20 cellular contexts compared by ENCODE assay signal in genomic region chr3:192597511-192597910, GRCh38.
DNase-seq lines count a peak whose midpoint lies in the region; ATAC-seq lines count a peak whose summit lies in the region.
"Had no signal": no experiment of that assay in that cellular context is flagged by ENCODE, and none has a peak within 500 bp of the region (broad histone marks: within the 10 kb centered on the region; RNA-seq: fewer than 3 reads in every experiment).

No MANE protein-coding gene starts in this region.

- H4K5ac ChIP-seq in mesendoderm (ENCODE audit: low read length): no peak overlapping the region

- no peak overlapping the region for H3K4me3 ChIP-seq in mesendoderm (ENCODE audit: low read length)
- H3K4me3 ChIP-seq: A549, pancreas, upper lobe of left lung had no signal

- H3K4me2 ChIP-seq in mesendoderm (ENCODE audit: low read length): no peak overlapping the region
- H3K4me2 ChIP-seq: A549 had no signal

- no peak overlapping the region for H2BK15ac ChIP-seq in mesendoderm (replicated peaks; ENCODE audit: low read depth)

- no peak overlapping the region for H4K8ac ChIP-seq in mesendoderm (ENCODE audit: low read depth, low read length)

- no peak overlapping the region for H3K56ac ChIP-seq in mesendoderm (ENCODE audit: low read length)

- no peaks in the 10 kb centered on the region for H3K4me1 ChIP-seq in mesendoderm (ENCODE audit: control insufficient read depth, low read depth, low read length)
- H3K4me1 ChIP-seq: A549, pancreas, upper lobe of left lung had no signal

- DNase-seq in Right ventricle myocardium inferior (ENCODE audit: missing footprints): no peak
- DNase-seq in cardiac septum (ENCODE audit: low spot score): no peak
- peak; percentile 1 for DNase-seq in epithelial cell of prostate (ENCODE audit: low read depth, low spot score)
- peak; percentile 28 for DNase-seq in mesendoderm
- DNase-seq in COR-L47 (lab: John Stamatoyannopoulos, UW): no peak
- DNase-seq: activated B cell treated with CpG ODN at 0.5 μM for 24 hours, aorta, DMS79 treated with DMSO at 0.1 percent for 48 hours, head of caudate nucleus, IMR-90, NCI-H1092 treated with DMSO at 0.1 percent for 48 hours, NCI-H187 treated with DMSO at 0.1 percent for 48 hours, NCI-H226, pancreas, T-helper 9 cell had no signal

- H3K36me3 ChIP-seq in mesendoderm (ENCODE audit: control insufficient read depth, insufficient read depth, low read length): no peaks in the 10 kb centered on the region
- H3K36me3 ChIP-seq: pancreas, upper lobe of left lung had no signal

- H3K23ac ChIP-seq in mesendoderm (ENCODE audit: low read length): no peak overlapping the region

- no CpG with 5 or more reads among the region's 2 CpGs for WGBS in mesendoderm (ENCODE audit: extremely low coverage, insufficient coverage, low lambda C conversion rate)

- no peaks in the 10 kb centered on the region for H3K27me3 ChIP-seq in mesendoderm (ENCODE audit: insufficient read depth, low read length, poor library complexity)
- H3K27me3 ChIP-seq: pancreas, upper lobe of left lung had no signal

- intact Hi-C loops in Right ventricle myocardium inferior (cut with DNase I): no loop called here
- intact Hi-C loops in cardiac septum (cut with DNase I): no loop called here

- no peak overlapping the region for H2AK5ac ChIP-seq in mesendoderm (ENCODE audit: low read length)

- no peak overlapping the region for H3K9ac ChIP-seq in mesendoderm (ENCODE audit: low read length)

- H2BK120ac ChIP-seq in mesendoderm (ENCODE audit: low read depth, low read length): no peak overlapping the region

- no peak overlapping the region for H3K18ac ChIP-seq in mesendoderm (ENCODE audit: low read length)

- no peak overlapping the region for H2BK5ac ChIP-seq in mesendoderm (ENCODE audit: low read length)

- H3K4ac ChIP-seq in mesendoderm (ENCODE audit: low read depth, low read length): no peak overlapping the region

- no peaks in the 10 kb centered on the region for H3K79me1 ChIP-seq in mesendoderm (ENCODE audit: low read length)

- H3K27ac ChIP-seq in epithelial cell of prostate: no peak overlapping the region
- no peak overlapping the region for H3K27ac ChIP-seq in mesendoderm (ENCODE audit: low read depth, low read length)
- H3K27ac ChIP-seq: A549, pancreas, upper lobe of left lung had no signal

- H3K79me2 ChIP-seq in mesendoderm (ENCODE audit: control insufficient read depth, insufficient read depth, low read length): no peaks in the 10 kb centered on the region

- ATAC-seq in Right ventricle myocardium inferior (peak; percentile 32), HG03571 (IDR thresholded peaks at IDR 0.05; ENCODE audit: unreplicated experiment) (no peak), HG03025 (IDR thresholded peaks at IDR 0.05; ENCODE audit: low FRiP score, unreplicated experiment) (no peak), GM19455 (IDR thresholded peaks at IDR 0.05; ENCODE audit: unreplicated experiment) (no peak)
- ATAC-seq: A549 had no signal

Comparison
In these comparisons a context has a peak if more than half of its experiments do, and no peak if none do; other contexts are left out.
1. DNase-seq: peak in epithelial cell of prostate (single experiment) and mesendoderm (single experiment); none in Right ventricle myocardium inferior (single experiment), cardiac septum (single experiment) and COR-L47 (single experiment).